In genomic region chr11:32434116-32434386, GRCh38 we compare ENCODE assay signal across 14 cellular contexts. TPM values are rescaled to one million over a fixed set of nuclear protein-coding genes. Genes with fewer than 3 reads are reported as not detected.
DNase-seq lines count a peak whose midpoint lies in the region; ATAC-seq and TF ChIP-seq lines count a peak whose summit lies in the region.
"Had no signal": no experiment of that assay in that cellular context is flagged by ENCODE, and none has a peak within 500 bp of the region (broad histone marks: within the 10 kb centered on the region; RNA-seq: fewer than 3 reads in every experiment).

No MANE protein-coding gene starts in this region.

- H3K27ac ChIP-seq in CD4-positive, alpha-beta memory T cell (ENCODE audit: low read depth, low read length): no peak overlapping the region
- H3K27ac ChIP-seq in HL-60 (replicated peaks) (peak overlapping the region; percentile 93), esophagus muscularis mucosa (replicated peaks in 1 of 4) (no peak overlapping the region), trophoblast cell (ENCODE audit: low read depth, low read length) (no peak overlapping the region)
- H3K27ac ChIP-seq: neutrophil, skin epidermis had no signal

- H3K14ac ChIP-seq in trophoblast cell (ENCODE audit: low read length): no peak overlapping the region

- H3K4me1 Mint-ChIP-seq in CD4-positive, alpha-beta memory T cell: peaks cover 19 to 60% (median 42%) of the 10 kb centered on the region in 4 donors
- peaks cover 7% of the 10 kb centered on the region for H3K4me1 Mint-ChIP-seq in glutamatergic neuron (ENCODE audit: low read depth, unreplicated experiment)

- H4K8ac ChIP-seq in trophoblast cell (ENCODE audit: low read depth, low read length): no peak overlapping the region

- H3K79me2 ChIP-seq in trophoblast cell (ENCODE audit: control insufficient read depth, insufficient read depth, low read length, poor library complexity): peaks cover 2% of the 10 kb centered on the region

- no peak overlapping the region for H2AFZ ChIP-seq in trophoblast cell (ENCODE audit: insufficient read depth, low read length, poor library complexity)

- peaks cover 61% of the 10 kb centered on the region for H3K27me3 ChIP-seq in CD4-positive, alpha-beta memory T cell (ENCODE audit: insufficient read depth, low read length)
- no peaks in the 10 kb centered on the region for H3K27me3 ChIP-seq in HL-60 (ENCODE audit: insufficient read depth, poor library complexity, severe bottlenecking)
- H3K27me3 ChIP-seq in esophagus muscularis mucosa: peaks cover 0 to 100% (median 68%) of the 10 kb centered on the region in 4 donors
- peaks cover 82% of the 10 kb centered on the region for H3K27me3 ChIP-seq in trophoblast cell (ENCODE audit: insufficient read depth, low read length)

- peaks cover 0 to 6% (median 0%) of the 10 kb centered on the region in 8 donors for H3K9me3 Mint-ChIP-seq in CD4-positive, alpha-beta memory T cell
- peaks cover 20% of the 10 kb centered on the region for H3K9me3 Mint-ChIP-seq in glutamatergic neuron (ENCODE audit: unreplicated experiment)
- H3K9me3 Mint-ChIP-seq: activated T-cell treated with anti-CD3 and anti-CD28 coated beads, Interleukin-2, amount 50 U/mL, for 4 hours; effector memory CD8-positive, alpha-beta T cell had no signal

- H3K18ac ChIP-seq in trophoblast cell (ENCODE audit: low read length): no peak overlapping the region

- H3K27me3 Mint-ChIP-seq in CD4-positive, alpha-beta memory T cell: peaks cover 64 to 65% of the 10 kb centered on the region in 2 donors
- H3K27me3 Mint-ChIP-seq in glutamatergic neuron (ENCODE audit: unreplicated experiment): peaks cover 44% of the 10 kb centered on the region

- no peaks in the 10 kb centered on the region for H3K9me3 ChIP-seq in CD4-positive, alpha-beta memory T cell (ENCODE audit: control insufficient read depth in 1 of 2, low read length in 2 of 2)
- no peaks in the 10 kb centered on the region for H3K9me3 ChIP-seq in esophagus muscularis mucosa
- peaks cover 9% of the 10 kb centered on the region for H3K9me3 ChIP-seq in trophoblast cell (ENCODE audit: insufficient read depth, low read depth, low read length)
- H3K9me3 ChIP-seq: neutrophil had no signal

- H2AK5ac ChIP-seq in trophoblast cell (ENCODE audit: low read length): no peak overlapping the region

- peaks cover 0 to 3% of the 10 kb centered on the region in 2 donors for H3K36me3 Mint-ChIP-seq in CD4-positive, alpha-beta memory T cell
- H3K36me3 Mint-ChIP-seq in glutamatergic neuron (ENCODE audit: unreplicated experiment): no peaks in the 10 kb centered on the region

- peak overlapping the region; percentile 83 for H3K4me2 ChIP-seq in trophoblast cell (ENCODE audit: low read length)

- H4K12ac ChIP-seq in trophoblast cell (ENCODE audit: low read depth, low read length): no peak overlapping the region

- H3K4me1 ChIP-seq in CD4-positive, alpha-beta memory T cell (ENCODE audit: insufficient read depth, low read length): peaks cover 56% of the 10 kb centered on the region
- H3K4me1 ChIP-seq in esophagus muscularis mucosa (peaks cover 8 to 64% (median 60%) of the 10 kb centered on the region in 4 donors), trophoblast cell (ENCODE audit: control insufficient read depth in 1 of 2, insufficient read depth in 2 of 2, low read length in 2 of 2) (peaks cover 28 to 31% of the 10 kb centered on the region in 2 experiments)

- H3K9ac ChIP-seq in trophoblast cell (ENCODE audit: low read length): no peak overlapping the region

- no peak overlapping the region for H2BK5ac ChIP-seq in trophoblast cell (ENCODE audit: low read depth, low read length, poor library complexity)

- no peak for TF ChIP-seq EP300 in esophagus muscularis mucosa (IDR thresholded peaks at IDR 0.05)

- H3K4me3 Mint-ChIP-seq in CD4-positive, alpha-beta memory T cell: peak overlapping the region in 6 of 8 donors; percentile 25 to 76 (median 63)
- H3K4me3 Mint-ChIP-seq in glutamatergic neuron (ENCODE audit: unreplicated experiment): no peak overlapping the region
- H3K4me3 Mint-ChIP-seq: activated T-cell treated with anti-CD3 and anti-CD28 coated beads, Interleukin-2, amount 50 U/mL, for 4 hours had no signal

- ATAC-seq in GM19395 (IDR thresholded peaks at IDR 0.05; ENCODE audit: unreplicated experiment) (no peak), GM21576 (IDR thresholded peaks at IDR 0.05; ENCODE audit: unreplicated experiment) (no peak)
- ATAC-seq: effector memory CD8-positive, alpha-beta T cell had no signal

- no CpG with 5 or more reads among the region's 14 CpGs for WGBS in esophagus muscularis mucosa
- WGBS in trophoblast cell (ENCODE audit: extremely low coverage, insufficient coverage, insufficient read length): no CpG with 5 or more reads among the region's 14 CpGs

- TF ChIP-seq CTCF in HL-60 (IDR thresholded peaks at IDR 0.05; ENCODE audit: insufficient read depth, low read length) (no peak), esophagus muscularis mucosa (IDR thresholded peaks at IDR 0.05) (no peak), glutamatergic neuron (IDR thresholded peaks at IDR 0.05; ENCODE audit: partially characterized antibody, unreplicated experiment) (no peak)

- no peak for TF ChIP-seq POLR2A in esophagus muscularis mucosa (IDR thresholded peaks at IDR 0.05; ENCODE audit: low read depth)

- POLR2A ChIA-PET in CD4-positive, alpha-beta memory T cell (lab: Charles Lee; ENCODE audit: partially characterized antibody): no interaction called here

- H4K91ac ChIP-seq in trophoblast cell (ENCODE audit: low read depth, low read length): no peak overlapping the region

- H2BK120ac ChIP-seq in trophoblast cell (ENCODE audit: insufficient read depth, low read length, poor library complexity): no peak overlapping the region

- intact Hi-C loops in CD4-positive, alpha-beta memory T cell (cut with micrococcal nuclease): no loop called here
- intact Hi-C loops in esophagus muscularis mucosa (cut with DNase I): no loop called here

- H2BK12ac ChIP-seq in trophoblast cell (ENCODE audit: low read length): no peak overlapping the region

- no peak overlapping the region for H3K4me3 ChIP-seq in CD4-positive, alpha-beta memory T cell (ENCODE audit: low read length in 2 of 2)
- H3K4me3 ChIP-seq in HL-60 (replicated peaks; ENCODE audit: insufficient read depth, low read length) (peak overlapping the region; percentile 40), esophagus muscularis mucosa (peak overlapping the region; percentile 34 to 43 (median 37)), trophoblast cell (ENCODE audit: low read depth, low read length) (no peak overlapping the region)

- no peak overlapping the region for H3K23ac ChIP-seq in trophoblast cell (ENCODE audit: low read length)

- peaks cover 3% of the 10 kb centered on the region for H3K79me1 ChIP-seq in trophoblast cell (ENCODE audit: low read length)

- no peak for DNase-seq in CD4-positive, alpha-beta memory T cell
- DNase-seq in HL-60 (ENCODE audit: low read depth in 1 of 2, low spot score in 1 of 2) (no peak), esophagus muscularis mucosa (ENCODE audit: extremely low spot score) (no peak), trophoblast cell (no peak), glutamatergic neuron (no peak)
- DNase-seq in stimulated activated naive CD4-positive, alpha-beta T cell (lab: John Stamatoyannopoulos, UW): no peak
- DNase-seq: activated CD4-positive, CD25-positive, alpha-beta regulatory T cell treated with anti-CD3 and anti-CD28 coated beads, Interleukin-2, amount 50 U/mL, for 72 hours; activated T-cell treated with anti-CD3 and anti-CD28 coated beads, Interleukin-2, amount 50 U/mL, for 4 hours; Calu3; effector memory CD8-positive, alpha-beta T cell had no signal

- no peaks in the 10 kb centered on the region for H3K36me3 ChIP-seq in CD4-positive, alpha-beta memory T cell (ENCODE audit: insufficient read depth, low read length)
- H3K36me3 ChIP-seq in esophagus muscularis mucosa (peaks cover 0 to 3% (median 0%) of the 10 kb centered on the region in 4 donors), trophoblast cell (ENCODE audit: control insufficient read depth in 1 of 2, insufficient read depth in 2 of 2, low read length in 2 of 2) (no peaks in the 10 kb centered on the region)
- H3K36me3 ChIP-seq: neutrophil had no signal

- no peak overlapping the region for H3K4ac ChIP-seq in trophoblast cell (ENCODE audit: low read depth, low read length)

- H3K27ac Mint-ChIP-seq in CD4-positive, alpha-beta memory T cell: no peak overlapping the region
- no peak overlapping the region for H3K27ac Mint-ChIP-seq in glutamatergic neuron (ENCODE audit: unreplicated experiment)
- H3K27ac Mint-ChIP-seq: effector memory CD8-positive, alpha-beta T cell had no signal

- CTCF ChIA-PET in CD4-positive, alpha-beta memory T cell (lab: Charles Lee; ENCODE audit: partially characterized antibody): no interaction called here

RNA-seq across cellular contexts. Expression of gene WT1, which starts 1.3 kb away (rescaled TPM):
- not detected for total RNA-seq in CD4-positive, alpha-beta memory T cell
- polyA plus RNA-seq in CD4-positive, alpha-beta memory T cell: not detected
- total RNA-seq in esophagus muscularis mucosa (1 to 10 TPM in 2 of 4 donors, under 1 TPM in 1, not detected in 1; 0.42 to 3.5 (median 3.1) TPM), glutamatergic neuron (ENCODE audit: unreplicated experiment) (not detected)
- polyA plus RNA-seq in trophoblast cell (2013): 1.1 and 1.3 TPM in 2 replicates
- total RNA-seq: Calu3 had no signal

Comparison
In these comparisons a context has a peak if more than half of its experiments do, and no peak if none do; other contexts are left out.
1. H3K4me3 ChIP-seq: peak in HL-60 (single experiment) and esophagus muscularis mucosa (4 of 4); none in CD4-positive, alpha-beta memory T cell (0 of 2) and trophoblast cell (single experiment).